ENCODE assay signal across 1 cellular context in genomic region chr9:89489548-89490527, GRCh38.
TF ChIP-seq lines count a peak whose summit lies in the region.

No MANE protein-coding gene starts in this region.

TF ChIP-seq in WTC11, 78 proteins besides CTCF, POLR2A, EP300 and RAD21 (continued from another document):
- no peak for TF ChIP-seq ARID4B (CRISPR knock-in tag; IDR thresholded peaks at IDR 0.05; ENCODE audit: borderline replicate concordance)
- no peak for TF ChIP-seq HMGXB4 (CRISPR knock-in tag; IDR thresholded peaks at IDR 0.05)
